ENCODE assay signal across 8 cellular contexts in the genomic region with DNA sequence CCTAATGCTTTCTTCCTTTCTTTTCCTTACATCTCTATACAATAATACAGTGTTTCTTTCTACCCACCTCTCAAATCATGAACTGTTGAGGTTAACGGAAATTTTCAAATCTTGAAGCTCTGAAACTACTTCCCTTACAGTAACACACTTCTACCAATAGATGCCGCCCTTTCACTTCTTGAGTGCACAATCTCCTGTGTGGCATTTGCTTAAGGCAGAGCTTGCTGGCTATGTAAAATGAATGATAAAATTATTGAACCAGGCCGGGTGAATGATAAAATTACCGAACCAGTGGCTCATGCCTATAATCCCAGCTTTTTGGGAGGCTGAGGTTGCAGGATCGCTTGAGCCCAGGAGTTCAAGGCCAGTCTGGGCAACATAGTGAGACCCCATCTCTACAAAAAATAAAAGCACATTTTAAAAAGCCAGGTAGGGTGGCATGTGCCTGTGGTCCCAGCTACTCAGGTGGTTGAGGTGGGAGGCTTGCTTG. TPM values are rescaled to one million over a fixed set of nuclear protein-coding genes. Genes with fewer than 3 reads are reported as not detected.
A peak's percentile ranks its signal among the peaks of the same experiment; 100 is the strongest.
DNase-seq lines count a peak whose midpoint lies in the region; TF ChIP-seq lines count a peak whose summit lies in the region.

No MANE protein-coding gene starts in this region.

- DNase-seq in stimulated activated CD4-positive, alpha-beta T cell treated with anti-CD3 and anti-CD28 coated beads, Interleukin-2, amount 100 ng/mL, for 24 hours, result peak; percentile 9 to 36
- DNase-seq in stimulated activated CD4-positive, alpha-beta T cell treated with anti-CD3 and anti-CD28 coated beads, Interleukin-4, amount 100 ng/mL, for 1 hour, result no peak
- DNase-seq in LNCaP clone FGC (ENCODE audit: low read depth) (peak; percentile 69), RPMI8226 (peak; percentile 62), iPS-NIHi11 (ENCODE audit: low spot score) (peak; percentile 55), UCSD-AML1 (lab: John Stamatoyannopoulos, UW; ENCODE audit: unreplicated experiment) (no peak)
- DNase-seq in stimulated activated CD4-positive, alpha-beta T cell treated with anti-CD3 and anti-CD28 coated beads, Interleukin-4, amount 100 ng/mL, for 24 hours, result peak; percentile 55

- peaks cover 38% of the 10 kb centered on the region for H3K4me1 Mint-ChIP-seq in brain

- H3K9me3 Mint-ChIP-seq in brain, result peaks cover 0 to 6% (median 3%) of the 10 kb centered on the region in 5 experiments

- peak overlapping the region in 2 of 5 experiments; percentile 4 to 43 for H3K27ac Mint-ChIP-seq in brain

- TF ChIP-seq CTCF in LNCaP clone FGC (IDR thresholded peaks at IDR 0.05; ENCODE audit: control insufficient read depth, extremely low read depth, insufficient read depth) (peak; percentile 89), brain (conservative IDR thresholded peaks at IDR 0.05) (peak; percentile 82 to 86)

- no peaks in the 10 kb centered on the region for H3K27me3 Mint-ChIP-seq in brain

- no peak overlapping the region for H3K4me3 Mint-ChIP-seq in brain

- no peak overlapping the region for H3K4me3 ChIP-seq in LNCaP clone FGC (ENCODE audit: low read depth, low read length)

- H3K36me3 Mint-ChIP-seq in brain, result peaks cover 21% of the 10 kb centered on the region

RNA-seq across cellular contexts. Expression of a gene that starts 56.8 kb away (rescaled TPM):
- 9.7 TPM for polyA plus RNA-seq in brain (ENCODE audit: insufficient read depth, low read depth, low replicate concordance)

Comparison
In these comparisons a context has a peak if more than half of its experiments do, and no peak if none do; other contexts are left out.
1. DNase-seq: peak in stimulated activated CD4-positive, alpha-beta T cell treated with anti-CD3 and anti-CD28 coated beads, Interleukin-2, amount 100 ng/mL, for 24 hours (2 of 2), LNCaP clone FGC (single experiment), RPMI8226 (single experiment), iPS-NIHi11 (single experiment) and stimulated activated CD4-positive, alpha-beta T cell treated with anti-CD3 and anti-CD28 coated beads, Interleukin-4, amount 100 ng/mL, for 24 hours (single experiment); none in stimulated activated CD4-positive, alpha-beta T cell treated with anti-CD3 and anti-CD28 coated beads, Interleukin-4, amount 100 ng/mL, for 1 hour (single experiment) and UCSD-AML1 (single experiment).